8 cellular contexts compared by ENCODE assay signal in genomic region chr6:79048611-79049010, GRCh38. TPM values are rescaled to one million over a fixed set of nuclear protein-coding genes. Genes with fewer than 3 reads are reported as not detected.
DNase-seq lines count a peak whose midpoint lies in the region; ATAC-seq, FAIRE-seq and TF ChIP-seq lines count a peak whose summit lies in the region.

No MANE protein-coding gene starts in this region.

- DNase-seq in AG04449 (ENCODE audit: low read depth, low spot score) (no peak), RCC 7860 (ENCODE audit: low spot score) (no peak), foreskin keratinocyte (peak in 1 of 2 donors; percentile 38), COLO829 (ENCODE audit: low spot score) (no peak), NCI-H226 (no peak), GM10248 (ENCODE audit: extremely low spot score) (no peak)

- peak; percentile 58 for TF ChIP-seq CTCF in AG04449 (IDR thresholded peaks at IDR 0.05; ENCODE audit: insufficient read depth, low read length, missing control alignments)
- TF ChIP-seq CTCF in GM12872 (IDR thresholded peaks at IDR 0.05; ENCODE audit: insufficient read depth, low read depth, low read length), result peak; percentile 47; the same call in 2 of the 3 replicates
- peak; percentile 60 for TF ChIP-seq CTCF in foreskin keratinocyte (conservative IDR thresholded peaks at IDR 0.05)
- TF ChIP-seq CTCF in GM10248 (IDR thresholded peaks at IDR 0.05; ENCODE audit: control extremely low read depth, extremely low read depth, low read depth, missing control alignments), result no peak

- H3K4me3 ChIP-seq in AG04449 (ENCODE audit: low read depth, low read length), result no peak overlapping the region

- peak; percentile 41 for FAIRE-seq in RCC 7860 (lab: Jason Lieb, UNC)

- no peaks in the 10 kb centered on the region for H3K27me3 ChIP-seq in foreskin keratinocyte

- H3K4me1 ChIP-seq in foreskin keratinocyte, result peaks cover 1% of the 10 kb centered on the region

- CTCF ChIA-PET in AG04449 (lab: Yijun Ruan, JAX), result interaction anchor here (0.9 to 4.1 kb wide), 7 partner anchors 8 to 55 kb away, joined by 3 to 25 read pairs (median 3); no protein-coding TSS in a partner anchor
- CTCF ChIA-PET in GM10248 (lab: Yijun Ruan, JAX), result interaction anchor here (1.1 to 1.8 kb wide), 4 partner anchors 14 to 29 kb away, joined by 3 to 11 read pairs (median 3); no protein-coding TSS in a partner anchor

- POLR2A ChIA-PET in AG04449 (lab: Yijun Ruan, JAX) (interaction anchor here (1.6 kb wide), 1 partner anchor 30 kb away, joined by 4 read pairs; the partner anchor contains the start of gene PHIP), GM10248 (lab: Yijun Ruan, JAX) (no interaction called here)

- H3K27ac ChIP-seq in foreskin keratinocyte, result no peak overlapping the region

- ATAC-seq in foreskin keratinocyte (peak; percentile 81), HG03432 (IDR thresholded peaks at IDR 0.05; ENCODE audit: unreplicated experiment) (no peak)

RNA-seq across cellular contexts. Expression of gene PHIP, which starts 29.4 kb away (rescaled TPM):
- total RNA-seq in foreskin keratinocyte, result 19.2 and 20.8 TPM in 2 replicates
- polyA plus RNA-seq in foreskin keratinocyte, result 2.0 and 2.6 TPM in 2 replicates
